20 cellular contexts compared by ENCODE assay signal in genomic region chr5:107436276-107436675, GRCh38.
"Had no signal": no experiment of that assay in that cellular context is flagged by ENCODE, and none has a peak within 500 bp of the region (broad histone marks: within the 10 kb centered on the region; RNA-seq: fewer than 3 reads in every experiment).

No MANE protein-coding gene starts in this region.

- H3K4me1 ChIP-seq: gastrocnemius medialis, psoas muscle, spleen, testis had no signal

- H3K4me3 ChIP-seq: esophagus muscularis mucosa, gastrocnemius medialis, psoas muscle, spleen, testis, tibial nerve had no signal

- H3K9me3 Mint-ChIP-seq: effector memory CD8-positive, alpha-beta T cell; natural killer cell treated with Interleukin-12 subunit alpha and Interleukin-12 subunit beta and Interleukin-15 and Interleukin-18, amount 100 ng/mL, for 72 hours; stimulated activated memory B cell treated with anti-CD40 and anti-IgM and Interleukin-4, amounts not matched to agents 10 μg/mL and 1 μg/mL and 100 μg/mL, for 72 hours had no signal

- H3K9me3 ChIP-seq: neutrophil, psoas muscle, testis had no signal

- H3K27me3 ChIP-seq: gastrocnemius medialis, neutrophil, spleen, testis, tibial nerve had no signal

- H3K27ac Mint-ChIP-seq: dendritic cell treated with granulocyte-macrophage colony-stimulating factor and Interleukin-4, amounts not matched to agents 40 ng/mL and 50 ng/mL, for 4 days; effector memory CD8-positive, alpha-beta T cell; stimulated activated memory B cell treated with anti-CD40 and anti-IgM and Interleukin-4, amounts not matched to agents 10 μg/mL and 1 μg/mL and 100 μg/mL, for 72 hours; stimulated activated naive CD8-positive, alpha-beta T cell treated with anti-CD3 and anti-CD28 coated beads, Interleukin-15, Interleukin-2, amounts not matched to agents 100 ng/mL and 50 ng/mL, for 24 hours had no signal

- H3K36me3 ChIP-seq: esophagus muscularis mucosa, gastrocnemius medialis, neutrophil, spleen, tibial nerve had no signal

- H3K27ac ChIP-seq: epithelial cell of prostate, esophagus muscularis mucosa, gastrocnemius medialis, neutrophil, psoas muscle, spleen, testis, tibial nerve had no signal

- ATAC-seq: effector memory CD8-positive, alpha-beta T cell; gastrocnemius medialis; left cardiac atrium; natural killer cell treated with Interleukin-12 subunit alpha and Interleukin-12 subunit beta and Interleukin-15 and Interleukin-18, amount 100 ng/mL, for 72 hours; psoas muscle; sciatic nerve; stimulated activated memory B cell treated with anti-CD40 and anti-IgM and Interleukin-4, amounts not matched to agents 10 μg/mL and 1 μg/mL and 100 μg/mL, for 72 hours had no signal

- DNase-seq: effector memory CD8-positive, alpha-beta T cell; gastrocnemius medialis; immature natural killer cell; left cardiac atrium; psoas muscle; retina; spleen; stimulated activated CD4-positive, alpha-beta T cell treated with anti-CD3 and anti-CD28 coated beads, Interleukin-15, amount 100 ng/mL, for 24 hours; stimulated activated CD4-positive, alpha-beta T cell treated with anti-CD3 and anti-CD28 coated beads, Interleukin-1b, Interleukin-23, amount 100 ng/mL, for 48 hours; stimulated activated CD4-positive, alpha-beta T cell treated with anti-CD3 and anti-CD28 coated beads, Interleukin-4, amount 100 ng/mL, for 24 hours; testis had no signal

- H3K4me1 Mint-ChIP-seq: stimulated activated memory B cell treated with anti-CD40 and anti-IgM and Interleukin-4, amounts not matched to agents 10 μg/mL and 1 μg/mL and 100 μg/mL, for 72 hours had no signal

- H3K4me3 Mint-ChIP-seq: dendritic cell treated with granulocyte-macrophage colony-stimulating factor and Interleukin-4, amounts not matched to agents 40 ng/mL and 50 ng/mL, for 4 days; effector memory CD8-positive, alpha-beta T cell; immature natural killer cell; natural killer cell treated with Interleukin-12 subunit alpha and Interleukin-12 subunit beta and Interleukin-15 and Interleukin-18, amount 100 ng/mL, for 72 hours; stimulated activated memory B cell treated with anti-CD40 and anti-IgM and Interleukin-4, amounts not matched to agents 10 μg/mL and 1 μg/mL and 100 μg/mL, for 72 hours; stimulated activated naive CD8-positive, alpha-beta T cell treated with anti-CD3 and anti-CD28 coated beads, Interleukin-15, Interleukin-2, amounts not matched to agents 100 ng/mL and 50 ng/mL, for 24 hours had no signal

- H3K36me3 Mint-ChIP-seq: natural killer cell treated with Interleukin-12 subunit alpha and Interleukin-12 subunit beta and Interleukin-15 and Interleukin-18, amount 100 ng/mL, for 72 hours; stimulated activated memory B cell treated with anti-CD40 and anti-IgM and Interleukin-4, amounts not matched to agents 10 μg/mL and 1 μg/mL and 100 μg/mL, for 72 hours had no signal

- H3K27me3 Mint-ChIP-seq: dendritic cell treated with granulocyte-macrophage colony-stimulating factor and Interleukin-4, amounts not matched to agents 40 ng/mL and 50 ng/mL, for 4 days; effector memory CD8-positive, alpha-beta T cell; natural killer cell treated with Interleukin-12 subunit alpha and Interleukin-12 subunit beta and Interleukin-15 and Interleukin-18, amount 100 ng/mL, for 72 hours; stimulated activated memory B cell treated with anti-CD40 and anti-IgM and Interleukin-4, amounts not matched to agents 10 μg/mL and 1 μg/mL and 100 μg/mL, for 72 hours had no signal
